In the genomic region with DNA sequence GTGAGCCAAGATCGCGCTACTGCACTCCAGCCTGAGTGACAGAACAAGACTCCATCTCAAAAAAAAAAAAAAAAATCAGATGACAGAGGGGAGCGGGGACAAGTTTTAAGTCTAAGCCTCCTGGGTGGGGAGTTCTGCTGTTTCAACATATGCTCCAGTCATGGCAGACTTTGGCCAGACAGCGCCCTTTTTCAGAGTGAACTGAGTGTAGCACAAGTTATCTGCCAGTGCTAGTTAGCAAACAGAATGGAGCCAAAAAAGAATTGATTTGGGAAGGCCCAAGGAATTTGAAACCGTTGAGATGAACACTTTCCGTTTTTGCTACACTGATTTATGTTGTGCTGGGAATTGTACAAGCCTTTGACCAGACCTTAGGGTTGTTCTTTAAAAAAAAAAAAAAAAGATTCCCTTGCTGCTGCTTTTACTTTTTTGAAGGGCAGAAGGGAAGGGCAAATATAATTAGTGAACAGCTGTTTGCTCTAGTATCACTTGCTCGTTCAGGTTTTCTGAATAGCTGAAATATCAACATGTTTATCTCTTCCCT, we compare ENCODE assay signal across 8 cellular contexts. TPM values are rescaled to one million over a fixed set of nuclear protein-coding genes. Genes with fewer than 3 reads are reported as not detected.
DNase-seq lines count a peak whose midpoint lies in the region; ATAC-seq, FAIRE-seq and TF ChIP-seq lines count a peak whose summit lies in the region.

No MANE protein-coding gene starts in this region.

- ATAC-seq in K562 (0 out of 3 replicates have a peak, but pooled peaks have one; percentile 12), left colon (peak; percentile 56), thoracic aorta (ENCODE audit: insufficient number of reproducible peaks, low FRiP score, low read depth) (no peak), GM18858 (IDR thresholded peaks at IDR 0.05; ENCODE audit: unreplicated experiment) (no peak), HG03135 (IDR thresholded peaks at IDR 0.05; ENCODE audit: unreplicated experiment) (no peak)

- TSS peak; percentile 6 for BruUV-seq in K562 (replicated peaks; lab: Mats Ljungman, UMichigan)

- peaks cover 38% of the 10 kb centered on the region for H4K20me1 ChIP-seq in K562 (replicated peaks; ENCODE audit: control insufficient read depth, insufficient read depth, low read length)

- FAIRE-seq in K562 (lab: Jason Lieb, UNC), result no peak

- H3K4me1 ChIP-seq in K562 (replicated peaks in 1 of 2; ENCODE audit: control insufficient read depth in 2 of 2, insufficient read depth in 2 of 2, low read length in 2 of 2), result peaks cover 38 to 48% of the 10 kb centered on the region in 2 experiments
- H3K4me1 ChIP-seq in thoracic aorta (ENCODE audit: control insufficient read depth in 1 of 2, low read depth in 2 of 2), result peaks cover 62 to 84% of the 10 kb centered on the region in 2 donors

- peaks cover 100% of the 10 kb centered on the region for H3K79me2 ChIP-seq in K562 (ENCODE audit: control insufficient read depth, insufficient read depth, low read length)

- H3K4me3 ChIP-seq in K562 (no peak overlapping the region; the same call in 1 of the 2 replicates), thoracic aorta (peak overlapping the region; percentile 96)

- peaks cover 58% of the 10 kb centered on the region for H3K36me3 ChIP-seq in K562 (ENCODE audit: control insufficient read depth, insufficient read depth, low read length)
- no peaks in the 10 kb centered on the region for H3K36me3 ChIP-seq in thoracic aorta

- WGBS in K562 (ENCODE audit: insufficient coverage, low coverage, missing lambda C conversion rate), result 33% methylated on average over 5 of the region's 7 CpGs

- in situ Hi-C loops in K562 (cut with MboI), result no loop called here

- TF ChIP-seq RAD21 in K562 (CRISPR knock-in tag; conservative IDR thresholded peaks at IDR 0.05 in 1 of 2, IDR thresholded peaks at IDR 0.05 in 1 of 2), result no peak

- DNase-seq in NCI-H1417 (lab: John Stamatoyannopoulos, UW) (peak in 2 of 3 experiments; percentile 4 to 60), NCI-H1417 treated with DMSO at 0.1 percent for 48 hours (lab: John Stamatoyannopoulos, UW) (no peak), K562 (ENCODE audit: extremely low read depth in 1 of 4, low spot score in 3 of 4) (no peak), left colon (peak; percentile 60 to 82), thoracic aorta (ENCODE audit: low spot score) (no peak), SK-N-DZ (ENCODE audit: low spot score) (no peak)

- no peaks in the 10 kb centered on the region for H3K27me3 ChIP-seq in K562 (ENCODE audit: control insufficient read depth in 2 of 2, insufficient read depth in 2 of 2, low read length in 2 of 2)
- H3K27me3 ChIP-seq in thoracic aorta (replicated peaks; ENCODE audit: insufficient read depth), result no peaks in the 10 kb centered on the region

- TF ChIP-seq EP300 in K562 (IDR thresholded peaks at IDR 0.05; ENCODE audit: low read length), result no peak

- no peaks in the 10 kb centered on the region for H3K9me1 ChIP-seq in K562 (ENCODE audit: control insufficient read depth, insufficient read depth, low read length)

- TF ChIP-seq CTCF in K562 (IDR thresholded peaks at IDR 0.05 in 2 of 3, conservative IDR thresholded peaks at IDR 0.05 in 1 of 3; ENCODE audit: insufficient read depth in 2 of 3, low read depth in 1 of 3, low read length in 3 of 3) (no peak), thoracic aorta (IDR thresholded peaks at IDR 0.05) (no peak)

- TF ChIP-seq POLR2A in K562 (conservative IDR thresholded peaks at IDR 0.05), result no peak

- peak overlapping the region in 1 of 2 experiments; percentile 51; a peak in 1 of 4 replicates for H3K9ac ChIP-seq in K562 (ENCODE audit: insufficient read depth in 1 of 2, low read depth in 2 of 2, low read length in 2 of 2)

- peak overlapping the region; percentile 32; the same call in 1 of the 2 replicates for H3K4me2 ChIP-seq in K562 (ENCODE audit: insufficient read depth, low read length)

- H2AFZ ChIP-seq in K562 (ENCODE audit: low read depth, low read length), result no peak overlapping the region

- H3K27ac ChIP-seq in K562 (ENCODE audit: extremely low read depth, low read depth, low read length), result peak overlapping the region; percentile 81; the same call in 2 of the 3 replicates
- H3K27ac ChIP-seq in thoracic aorta, result peak overlapping the region; percentile 99 to 100

- CTCF ChIA-PET in K562 (lab: Yijun Ruan, JAX; ENCODE audit: low intra/inter-chr PET ratio), result interaction anchor here (0.8 kb wide), 1 partner anchor 343 kb away, joined by 3 read pairs; no protein-coding TSS in a partner anchor

- POLR2A ChIA-PET in K562 (lab: Yijun Ruan, JAX), result interaction anchor here (0.6 to 3.2 kb wide), 6 partner anchors 9 to 89 kb away, joined by 3 to 20 read pairs (median 4); no protein-coding TSS in a partner anchor

- H3K9me3 ChIP-seq in K562 (replicated peaks; ENCODE audit: control insufficient read depth, insufficient read depth, low read depth, low read length) (no peaks in the 10 kb centered on the region), thoracic aorta (no peaks in the 10 kb centered on the region)

- intact Hi-C loops in K562 (cut with micrococcal nuclease), result loop anchor here (5.0 kb wide), 1 partner anchor 34 kb away; no protein-coding TSS in a partner anchor
- intact Hi-C loops in left colon (cut with DNase I, micrococcal nuclease), result loop anchor here in 1 of 2 donors (10.0 kb wide), 1 partner anchor 62 kb away; no protein-coding TSS in a partner anchor

RNA-seq across cellular contexts. Expression of a gene that starts 5.7 kb away (rescaled TPM):
- total RNA-seq in K562 (2011; cell fraction: chromatin; rRNA removed; ENCODE audit: low replicate concordance), result 168 and 288 TPM in 2 replicates
- 79.0 and 102 TPM in 2 replicates for total RNA-seq in K562 (2011; cell fraction: nucleolus; rRNA removed)
- 99.5 and 155 TPM in 2 replicates for total RNA-seq in K562 (2011; cell fraction: nucleoplasm; rRNA removed)
- total RNA-seq in K562 (2014; rRNA removed), result 159 and 202 TPM in 2 replicates
- total RNA-seq in K562 (2014; rRNA removed; fragmentation: Illumina TruSeq; extraction: Trizol), result 67.2 and 80.0 TPM in 2 replicates
- total RNA-seq in K562 (2015; rRNA removed; fragmentation: Illumina TruSeq; extraction: Trizol), result 58.2 and 67.4 TPM in 2 replicates
- 362 and 385 TPM in 2 replicates for total RNA-seq in K562 (2021)
- polyA plus RNA-seq in K562 (2011; rRNA removed), result 130 and 299 TPM in 2 replicates
- 90.1 and 157 TPM in 2 replicates for polyA plus RNA-seq in K562 (2011; cell fraction: cytosol; rRNA removed)
- polyA plus RNA-seq in K562 (2011; cell fraction: nucleus; rRNA removed), result 395 and 716 TPM in 2 replicates
- polyA plus RNA-seq in K562 (2012), result 444 and 454 TPM in 2 replicates
- 149 and 163 TPM in 2 replicates for polyA plus RNA-seq in K562 (2014; fragmentation: Illumina TruSeq; extraction: Trizol)
- 1 to 10 TPM; 3.1 to 8.4 TPM for polyA plus RNA-seq in K562 (2014; fragmentation: Nextera tagmentation; extraction: Ambion mirVana)
- 115 and 125 TPM in 2 replicates for polyA plus RNA-seq in K562 (2014; rRNA removed)
- polyA minus RNA-seq in K562 (2011; rRNA and poly(A)+ RNA removed), result 140 and 177 TPM in 2 replicates
- polyA minus RNA-seq in K562 (2011; cell fraction: cytosol; rRNA and poly(A)+ RNA removed), result 135 and 194 TPM in 2 replicates
- 51.4 and 130 TPM in 2 replicates for polyA minus RNA-seq in K562 (2011; cell fraction: nucleus; rRNA and poly(A)+ RNA removed)
- 1,000 to 10,000 TPM in 1 of 2 donors, 100 to 1,000 TPM in 1; 971 to 1,150 TPM for total RNA-seq in left colon
- 1,000 to 10,000 TPM in 1 of 2 donors, 100 to 1,000 TPM in 1; 668 to 1,387 TPM for total RNA-seq in thoracic aorta
- polyA plus RNA-seq in SK-N-DZ (2014; cell fraction: cytosol; rRNA removed), result 85.3 and 95.3 TPM in 2 replicates
- polyA plus RNA-seq in SK-N-DZ (2014; cell fraction: nucleus; rRNA removed), result 124 and 196 TPM in 2 replicates

RNA-seq across cellular contexts. Expression of a gene that starts 34.1 kb away (rescaled TPM):
- total RNA-seq in K562 (2011; cell fraction: chromatin; rRNA removed; ENCODE audit: low replicate concordance), result 131 and 282 TPM in 2 replicates
- total RNA-seq in K562 (2011; cell fraction: nucleolus; rRNA removed), result 236 and 263 TPM in 2 replicates
- total RNA-seq in K562 (2011; cell fraction: nucleoplasm; rRNA removed), result 210 and 273 TPM in 2 replicates
- total RNA-seq in K562 (2014; rRNA removed), result 733 and 769 TPM in 2 replicates
- total RNA-seq in K562 (2014; rRNA removed; fragmentation: Illumina TruSeq; extraction: Trizol), result 363 and 429 TPM in 2 replicates
- 589 and 623 TPM in 2 replicates for total RNA-seq in K562 (2015; rRNA removed; fragmentation: Illumina TruSeq; extraction: Trizol)
- 686 and 693 TPM in 2 replicates for total RNA-seq in K562 (2021)
- 387 and 460 TPM in 2 replicates for polyA plus RNA-seq in K562 (2011; rRNA removed)
- 1,168 and 1,898 TPM in 2 replicates for polyA plus RNA-seq in K562 (2011; cell fraction: cytosol; rRNA removed)
- 374 and 383 TPM in 2 replicates for polyA plus RNA-seq in K562 (2011; cell fraction: nucleus; rRNA removed)
- polyA plus RNA-seq in K562 (2012), result 971 and 1,007 TPM in 2 replicates
- polyA plus RNA-seq in K562 (2014; fragmentation: Illumina TruSeq; extraction: Trizol), result 1,607 and 1,827 TPM in 2 replicates
- 1,000 to 10,000 TPM; 1,193 to 1,486 TPM for polyA plus RNA-seq in K562 (2014; fragmentation: Nextera tagmentation; extraction: Ambion mirVana)
- polyA plus RNA-seq in K562 (2014; rRNA removed), result 798 and 985 TPM in 2 replicates
- polyA minus RNA-seq in K562 (2011; rRNA and poly(A)+ RNA removed), result 447 and 499 TPM in 2 replicates
- 339 and 351 TPM in 2 replicates for polyA minus RNA-seq in K562 (2011; cell fraction: cytosol; rRNA and poly(A)+ RNA removed)
- 64.2 and 164 TPM in 2 replicates for polyA minus RNA-seq in K562 (2011; cell fraction: nucleus; rRNA and poly(A)+ RNA removed)
- total RNA-seq in left colon, result 100 to 1,000 TPM; 343 to 430 TPM
- total RNA-seq in thoracic aorta, result 100 to 1,000 TPM; 237 to 302 TPM
- 411 and 544 TPM in 2 replicates for polyA plus RNA-seq in SK-N-DZ (2014; cell fraction: cytosol; rRNA removed)
- 281 and 323 TPM in 2 replicates for polyA plus RNA-seq in SK-N-DZ (2014; cell fraction: nucleus; rRNA removed)

RNA-seq across cellular contexts. Expression of a gene that starts 35.3 kb away (rescaled TPM):
- 1.7 and 3.2 TPM in 2 replicates for total RNA-seq in K562 (2011; cell fraction: chromatin; rRNA removed; ENCODE audit: low replicate concordance)
- total RNA-seq in K562 (2011; cell fraction: nucleolus; rRNA removed), result 0.83 and 1.8 TPM in 2 replicates
- total RNA-seq in K562 (2011; cell fraction: nucleoplasm; rRNA removed), result 0.92 and 2.5 TPM in 2 replicates
- total RNA-seq in K562 (2014; rRNA removed), result 0.65 TPM in 1 of 2 replicates, not detected in the other
- 0.47 TPM in 1 of 2 replicates, not detected in the other for total RNA-seq in K562 (2014; rRNA removed; fragmentation: Illumina TruSeq; extraction: Trizol)
- total RNA-seq in K562 (2015; rRNA removed; fragmentation: Illumina TruSeq; extraction: Trizol), result 0.14 and 0.38 TPM in 2 replicates
- 3.0 and 3.2 TPM in 2 replicates for total RNA-seq in K562 (2021)
- polyA plus RNA-seq in K562 (2011; rRNA removed), result 0.39 and 0.81 TPM in 2 replicates
- polyA plus RNA-seq in K562 (2011; cell fraction: cytosol; rRNA removed), result 0.50 and 0.69 TPM in 2 replicates
- 2.9 and 4.0 TPM in 2 replicates for polyA plus RNA-seq in K562 (2011; cell fraction: nucleus; rRNA removed)
- 0.57 and 1.1 TPM in 2 replicates for polyA plus RNA-seq in K562 (2012)
- polyA plus RNA-seq in K562 (2014; fragmentation: Illumina TruSeq; extraction: Trizol), result 0.31 and 0.61 TPM in 2 replicates
- 1 to 10 TPM in 1 of 2 experiments, under 1 TPM in 1; 0.99 to 1.4 TPM for polyA plus RNA-seq in K562 (2014; fragmentation: Nextera tagmentation; extraction: Ambion mirVana)
- 0.50 and 0.99 TPM in 2 replicates for polyA plus RNA-seq in K562 (2014; rRNA removed)
- 0.27 and 0.91 TPM in 2 replicates for polyA minus RNA-seq in K562 (2011; rRNA and poly(A)+ RNA removed)
- not detected in 2 replicates for polyA minus RNA-seq in K562 (2011; cell fraction: cytosol; rRNA and poly(A)+ RNA removed)
- polyA minus RNA-seq in K562 (2011; cell fraction: nucleus; rRNA and poly(A)+ RNA removed), result 0.56 and 2.3 TPM in 2 replicates
- 1 to 10 TPM; 2.9 to 6.6 TPM for total RNA-seq in left colon
- total RNA-seq in thoracic aorta, result 10 to 100 TPM in 1 of 2 donors, 1 to 10 TPM in 1; 4.6 to 33.7 TPM
- 6.8 and 22.6 TPM in 2 replicates for polyA plus RNA-seq in SK-N-DZ (2014; cell fraction: cytosol; rRNA removed)
- polyA plus RNA-seq in SK-N-DZ (2014; cell fraction: nucleus; rRNA removed), result 15.9 and 17.5 TPM in 2 replicates

Comparison
In these comparisons a context has a peak if more than half of its experiments do, and no peak if none do; other contexts are left out.
1. DNase-seq: peak in NCI-H1417 (2 of 3) and left colon (2 of 2); none in NCI-H1417 treated with DMSO at 0.1 percent for 48 hours (single experiment), K562 (0 of 4), thoracic aorta (single experiment) and SK-N-DZ (single experiment).
2. ATAC-seq: peak in K562 (single experiment) and left colon (single experiment); none in thoracic aorta (single experiment), GM18858 (single experiment) and HG03135 (single experiment).